In the genomic region with DNA sequence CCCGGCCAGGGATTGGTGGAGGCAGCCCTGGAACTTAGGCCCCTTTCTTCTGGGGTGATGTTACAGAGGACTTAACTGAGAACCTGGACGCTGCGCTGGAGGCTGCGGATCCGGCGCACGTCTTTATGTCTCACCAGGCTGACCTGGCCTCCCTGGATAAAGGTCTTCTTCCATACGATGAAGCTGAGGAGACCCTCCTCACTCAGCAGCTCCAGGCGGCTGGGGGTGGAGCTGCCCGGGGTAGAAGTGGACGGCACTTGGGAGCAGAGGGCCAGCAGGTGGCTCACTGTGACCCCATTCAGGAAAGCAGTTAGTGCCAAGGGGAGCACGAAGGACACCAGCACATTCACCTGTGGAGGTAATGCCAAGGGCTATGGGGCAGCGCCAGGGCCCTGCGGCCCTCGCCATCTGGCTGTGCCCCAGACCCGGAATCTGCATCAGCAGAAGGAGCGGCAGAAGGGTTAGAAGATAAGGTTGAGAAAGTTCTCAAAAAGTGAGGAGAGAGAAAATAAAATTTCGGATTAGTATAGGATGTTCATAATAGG, we compare ENCODE assay signal across 1 cellular context.
TF ChIP-seq lines count a peak whose summit lies in the region.

No MANE protein-coding gene starts in this region.

TF ChIP-seq in HepG2, 621 proteins besides CTCF, POLR2A, EP300 and RAD21:
- TF ChIP-seq, protein P1, sequence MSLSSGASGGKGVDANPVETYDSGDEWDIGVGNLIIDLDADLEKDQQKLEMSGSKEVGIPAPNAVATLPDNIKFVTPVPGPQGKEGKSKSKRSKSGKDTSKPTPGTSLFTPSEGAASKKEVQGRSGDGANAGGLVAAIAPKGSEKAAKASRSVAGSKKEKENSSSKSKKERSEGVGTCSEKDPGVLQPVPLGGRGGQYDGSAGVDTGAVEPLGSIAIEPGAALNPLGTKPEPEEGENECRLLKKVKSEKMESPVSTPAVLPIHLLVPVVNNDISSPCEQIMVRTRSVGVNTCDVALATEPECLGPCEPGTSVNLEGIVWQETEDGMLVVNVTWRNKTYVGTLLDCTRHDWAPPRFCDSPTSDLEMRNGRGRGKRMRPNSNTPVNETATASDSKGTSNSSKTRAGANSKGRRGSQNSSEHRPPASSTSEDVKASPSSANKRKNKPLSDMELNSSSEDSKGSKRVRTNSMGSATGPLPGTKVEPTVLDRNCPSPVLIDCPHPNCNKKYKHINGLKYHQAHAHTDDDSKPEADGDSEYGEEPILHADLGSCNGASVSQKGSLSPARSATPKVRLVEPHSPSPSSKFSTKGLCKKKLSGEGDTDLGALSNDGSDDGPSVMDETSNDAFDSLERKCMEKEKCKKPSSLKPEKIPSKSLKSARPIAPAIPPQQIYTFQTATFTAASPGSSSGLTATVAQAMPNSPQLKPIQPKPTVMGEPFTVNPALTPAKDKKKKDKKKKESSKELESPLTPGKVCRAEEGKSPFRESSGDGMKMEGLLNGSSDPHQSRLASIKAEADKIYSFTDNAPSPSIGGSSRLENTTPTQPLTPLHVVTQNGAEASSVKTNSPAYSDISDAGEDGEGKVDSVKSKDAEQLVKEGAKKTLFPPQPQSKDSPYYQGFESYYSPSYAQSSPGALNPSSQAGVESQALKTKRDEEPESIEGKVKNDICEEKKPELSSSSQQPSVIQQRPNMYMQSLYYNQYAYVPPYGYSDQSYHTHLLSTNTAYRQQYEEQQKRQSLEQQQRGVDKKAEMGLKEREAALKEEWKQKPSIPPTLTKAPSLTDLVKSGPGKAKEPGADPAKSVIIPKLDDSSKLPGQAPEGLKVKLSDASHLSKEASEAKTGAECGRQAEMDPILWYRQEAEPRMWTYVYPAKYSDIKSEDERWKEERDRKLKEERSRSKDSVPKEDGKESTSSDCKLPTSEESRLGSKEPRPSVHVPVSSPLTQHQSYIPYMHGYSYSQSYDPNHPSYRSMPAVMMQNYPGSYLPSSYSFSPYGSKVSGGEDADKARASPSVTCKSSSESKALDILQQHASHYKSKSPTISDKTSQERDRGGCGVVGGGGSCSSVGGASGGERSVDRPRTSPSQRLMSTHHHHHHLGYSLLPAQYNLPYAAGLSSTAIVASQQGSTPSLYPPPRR (CRISPR knock-in tag; IDR thresholded peaks at IDR 0.05; ENCODE audit: borderline replicate concordance): no peak
- TF ChIP-seq, protein P2, sequence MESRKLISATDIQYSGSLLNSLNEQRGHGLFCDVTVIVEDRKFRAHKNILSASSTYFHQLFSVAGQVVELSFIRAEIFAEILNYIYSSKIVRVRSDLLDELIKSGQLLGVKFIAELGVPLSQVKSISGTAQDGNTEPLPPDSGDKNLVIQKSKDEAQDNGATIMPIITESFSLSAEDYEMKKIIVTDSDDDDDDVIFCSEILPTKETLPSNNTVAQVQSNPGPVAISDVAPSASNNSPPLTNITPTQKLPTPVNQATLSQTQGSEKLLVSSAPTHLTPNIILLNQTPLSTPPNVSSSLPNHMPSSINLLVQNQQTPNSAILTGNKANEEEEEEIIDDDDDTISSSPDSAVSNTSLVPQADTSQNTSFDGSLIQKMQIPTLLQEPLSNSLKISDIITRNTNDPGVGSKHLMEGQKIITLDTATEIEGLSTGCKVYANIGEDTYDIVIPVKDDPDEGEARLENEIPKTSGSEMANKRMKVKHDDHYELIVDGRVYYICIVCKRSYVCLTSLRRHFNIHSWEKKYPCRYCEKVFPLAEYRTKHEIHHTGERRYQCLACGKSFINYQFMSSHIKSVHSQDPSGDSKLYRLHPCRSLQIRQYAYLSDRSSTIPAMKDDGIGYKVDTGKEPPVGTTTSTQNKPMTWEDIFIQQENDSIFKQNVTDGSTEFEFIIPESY (CRISPR knock-in tag; IDR thresholded peaks at IDR 0.05): no peak
- TF ChIP-seq ZNF382 (CRISPR knock-in tag; IDR thresholded peaks at IDR 0.05; ENCODE audit: borderline replicate concordance) (no peak), KDM4B (CRISPR knock-in tag; IDR thresholded peaks at IDR 0.05) (no peak), KDM3A (CRISPR knock-in tag; IDR thresholded peaks at IDR 0.05; ENCODE audit: low read depth) (no peak), ZNF766 (CRISPR knock-in tag; IDR thresholded peaks at IDR 0.05; ENCODE audit: borderline replicate concordance) (no peak), ZC3H4 (CRISPR knock-in tag; IDR thresholded peaks at IDR 0.05; ENCODE audit: borderline replicate concordance) (no peak), ZKSCAN5 (CRISPR knock-in tag; IDR thresholded peaks at IDR 0.05) (no peak), ARNT (IDR thresholded peaks at IDR 0.05) (no peak), FOSL1 (CRISPR knock-in tag; IDR thresholded peaks at IDR 0.05; ENCODE audit: borderline replicate concordance) (no peak)
- TF ChIP-seq, protein P3, sequence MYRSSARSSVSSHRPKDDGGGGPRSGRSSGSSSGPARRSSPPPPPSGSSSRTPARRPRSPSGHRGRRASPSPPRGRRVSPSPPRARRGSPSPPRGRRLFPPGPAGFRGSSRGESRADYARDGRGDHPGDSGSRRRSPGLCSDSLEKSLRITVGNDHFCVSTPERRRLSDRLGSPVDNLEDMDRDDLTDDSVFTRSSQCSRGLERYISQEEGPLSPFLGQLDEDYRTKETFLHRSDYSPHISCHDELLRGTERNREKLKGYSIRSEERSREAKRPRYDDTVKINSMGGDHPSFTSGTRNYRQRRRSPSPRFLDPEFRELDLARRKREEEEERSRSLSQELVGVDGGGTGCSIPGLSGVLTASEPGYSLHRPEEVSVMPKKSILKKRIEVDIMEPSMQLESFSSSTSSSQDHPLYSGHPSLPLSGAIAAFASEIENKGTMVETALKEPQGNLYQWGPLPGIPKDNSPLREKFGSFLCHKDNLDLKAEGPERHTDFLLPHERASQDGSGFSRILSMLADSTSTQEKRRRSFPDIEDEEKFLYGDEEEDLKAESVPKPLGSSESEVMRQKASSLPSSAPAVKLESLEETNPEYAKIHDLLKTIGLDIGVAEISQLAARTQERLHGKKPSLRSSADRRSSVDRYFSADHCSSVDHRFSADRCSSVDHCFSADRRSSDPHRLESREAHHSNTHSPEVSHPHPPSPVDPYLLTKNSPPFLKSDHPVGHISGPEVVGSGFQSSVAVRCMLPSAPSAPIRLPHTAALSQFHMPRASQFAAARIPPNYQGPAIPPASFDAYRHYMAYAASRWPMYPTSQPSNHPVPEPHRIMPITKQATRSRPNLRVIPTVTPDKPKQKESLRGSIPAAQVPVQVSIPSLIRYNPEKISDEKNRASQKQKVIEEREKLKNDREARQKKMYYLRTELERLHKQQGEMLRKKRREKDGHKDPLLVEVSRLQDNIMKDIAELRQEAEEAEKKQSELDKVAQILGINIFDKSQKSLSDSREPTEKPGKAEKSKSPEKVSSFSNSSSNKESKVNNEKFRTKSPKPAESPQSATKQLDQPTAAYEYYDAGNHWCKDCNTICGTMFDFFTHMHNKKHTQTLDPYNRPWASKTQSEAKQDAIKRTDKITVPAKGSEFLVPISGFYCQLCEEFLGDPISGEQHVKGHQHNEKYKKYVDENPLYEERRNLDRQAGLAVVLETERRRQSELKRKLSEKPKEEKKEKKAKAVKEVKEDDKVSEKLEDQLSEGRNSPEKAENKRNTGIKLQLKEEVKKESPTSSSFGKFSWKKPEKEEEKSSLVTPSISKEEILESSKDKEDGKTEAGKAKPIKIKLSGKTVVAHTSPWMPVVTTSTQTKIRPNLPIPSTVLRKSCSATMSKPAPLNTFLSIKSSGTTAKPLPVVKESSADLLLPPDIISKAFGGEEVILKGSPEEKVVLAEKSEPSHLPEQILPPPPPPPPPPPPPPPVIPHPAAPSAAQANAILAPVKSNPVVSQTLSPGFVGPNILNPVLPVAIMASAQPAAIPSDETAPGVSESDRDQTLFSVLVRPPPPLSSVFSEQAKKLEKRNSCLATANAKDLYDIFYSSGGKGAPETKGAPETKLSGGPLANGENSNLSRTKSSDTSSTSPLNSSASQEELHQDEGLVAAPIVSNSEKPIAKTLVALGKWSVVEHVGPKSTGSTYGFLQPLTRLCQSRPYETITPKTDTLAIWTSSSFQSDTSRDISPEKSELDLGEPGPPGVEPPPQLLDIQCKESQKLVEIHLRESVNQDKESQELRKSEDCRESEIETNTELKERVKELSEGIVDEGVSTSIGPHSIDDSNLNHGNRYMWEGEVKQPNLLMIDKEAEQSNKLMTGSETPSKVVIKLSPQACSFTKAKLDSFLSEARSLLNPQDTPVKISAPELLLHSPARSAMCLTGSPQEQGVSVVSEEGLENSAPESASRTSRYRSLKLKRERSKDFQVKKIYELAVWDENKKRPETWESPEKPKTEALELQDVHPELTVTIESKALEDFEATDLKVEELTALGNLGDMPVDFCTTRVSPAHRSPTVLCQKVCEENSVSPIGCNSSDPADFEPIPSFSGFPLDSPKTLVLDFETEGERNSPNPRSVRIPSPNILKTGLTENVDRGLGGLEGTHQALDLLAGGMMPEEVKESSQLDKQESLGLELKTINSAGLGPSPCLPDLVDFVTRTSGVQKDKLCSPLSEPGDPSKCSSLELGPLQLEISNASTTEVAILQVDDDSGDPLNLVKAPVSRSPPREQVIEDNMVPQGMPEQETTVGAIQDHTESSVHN (CRISPR knock-in tag; IDR thresholded peaks at IDR 0.05): no peak
- TF ChIP-seq, protein P4, sequence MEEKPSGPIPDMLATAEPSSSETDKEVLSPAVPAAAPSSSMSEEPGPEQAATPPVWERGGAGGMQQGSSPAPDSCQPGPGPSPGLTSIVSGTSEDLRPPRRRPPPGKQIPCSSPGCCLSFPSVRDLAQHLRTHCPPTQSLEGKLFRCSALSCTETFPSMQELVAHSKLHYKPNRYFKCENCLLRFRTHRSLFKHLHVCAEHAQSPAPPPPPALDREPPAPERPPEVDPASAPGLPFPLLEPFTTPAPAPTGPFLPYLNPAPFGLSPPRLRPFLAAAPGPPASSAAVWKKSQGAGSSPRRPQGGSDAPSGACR (CRISPR knock-in tag; IDR thresholded peaks at IDR 0.05): no peak
- TF ChIP-seq, protein P5, sequence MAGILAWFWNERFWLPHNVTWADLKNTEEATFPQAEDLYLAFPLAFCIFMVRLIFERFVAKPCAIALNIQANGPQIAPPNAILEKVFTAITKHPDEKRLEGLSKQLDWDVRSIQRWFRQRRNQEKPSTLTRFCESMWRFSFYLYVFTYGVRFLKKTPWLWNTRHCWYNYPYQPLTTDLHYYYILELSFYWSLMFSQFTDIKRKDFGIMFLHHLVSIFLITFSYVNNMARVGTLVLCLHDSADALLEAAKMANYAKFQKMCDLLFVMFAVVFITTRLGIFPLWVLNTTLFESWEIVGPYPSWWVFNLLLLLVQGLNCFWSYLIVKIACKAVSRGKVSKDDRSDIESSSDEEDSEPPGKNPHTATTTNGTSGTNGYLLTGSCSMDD (CRISPR knock-in tag; IDR thresholded peaks at IDR 0.05): no peak
